8 cellular contexts compared by ENCODE assay signal in genomic region chr19:12938054-12938535, GRCh38. TPM values are rescaled to one million over a fixed set of nuclear protein-coding genes. Genes with fewer than 3 reads are reported as not detected.
DNase-seq lines count a peak whose midpoint lies in the region; FAIRE-seq and TF ChIP-seq lines count a peak whose summit lies in the region.

No MANE protein-coding gene starts in this region.

- H3K4me1 ChIP-seq in esophagus squamous epithelium (peaks cover 24 to 59% (median 28%) of the 10 kb centered on the region in 3 donors), muscle layer of colon (ENCODE audit: insufficient read depth, low read length) (peaks cover 39% of the 10 kb centered on the region)

- TF ChIP-seq POLR2A in esophagus squamous epithelium (IDR thresholded peaks at IDR 0.05): no peak

- H3K27ac ChIP-seq in esophagus squamous epithelium (peak overlapping the region; percentile 95 to 98 (median 97)), muscle layer of colon (ENCODE audit: low read depth, low read length) (peak overlapping the region; percentile 41)

- 1% methylated on average over 17 to 24 of the region's 30 CpGs for WGBS in esophagus squamous epithelium, 2 donors

- H3K27me3 ChIP-seq in esophagus squamous epithelium (no peaks in the 10 kb centered on the region), muscle layer of colon (ENCODE audit: control insufficient read depth in 1 of 2, insufficient read depth in 2 of 2, low read length in 2 of 2) (no peaks in the 10 kb centered on the region)

- peak overlapping the region; percentile 71 for H3K9ac ChIP-seq in muscle layer of colon (ENCODE audit: low read length)

- peaks cover 15 to 37% (median 22%) of the 10 kb centered on the region in 3 donors for H3K36me3 ChIP-seq in esophagus squamous epithelium
- H3K36me3 ChIP-seq in muscle layer of colon (ENCODE audit: insufficient read depth, low read length): peaks cover 34% of the 10 kb centered on the region

- peak; percentile 91 for FAIRE-seq in RCC 7860 (lab: Jason Lieb, UNC)

- intact Hi-C loops in activated T-helper 1 cell treated with anti-CD3 and anti-CD28 coated beads, Interleukin-12 subunit alpha, Interleukin-12 subunit beta, Interleukin-2, Interleukin-4 antibody, amounts not matched to agents 30 ng/mL and 10 ng/mL and 1 ng/mL, durations not matched to agents 14 hours and 24 hours and 36 hours (cut with micrococcal nuclease): loop anchor here (1.0 to 2.0 kb wide), 6 partner anchors 19 to 201 kb away; partner anchors contain the start of genes GCDH, GET3, JUNB and SYCE2
- intact Hi-C loops in esophagus squamous epithelium (cut with DNase I): no loop called here

- H3K27ac Mint-ChIP-seq in activated T-helper 1 cell treated with anti-CD3 and anti-CD28 coated beads, Interleukin-12 subunit alpha, Interleukin-12 subunit beta, Interleukin-2, Interleukin-4 antibody, amounts not matched to agents 30 ng/mL and 10 ng/mL and 1 ng/mL, durations not matched to agents 14 hours and 24 hours and 36 hours: peak overlapping the region; percentile 94

- no peak for TF ChIP-seq CTCF in esophagus squamous epithelium (IDR thresholded peaks at IDR 0.05)

- peak overlapping the region; percentile 100 for H3K4me3 Mint-ChIP-seq in activated T-helper 1 cell treated with anti-CD3 and anti-CD28 coated beads, Interleukin-12 subunit alpha, Interleukin-12 subunit beta, Interleukin-2, Interleukin-4 antibody, amounts not matched to agents 30 ng/mL and 10 ng/mL and 1 ng/mL, durations not matched to agents 14 hours and 24 hours and 36 hours

- DNase-seq in DMS53 treated with DMSO at 0.1 percent for 48 hours (lab: John Stamatoyannopoulos, UW; ENCODE audit: unreplicated experiment) (peak; percentile 91), GOT3 (lab: John Stamatoyannopoulos, UW) (peak; percentile 98), Kasumi-1 (lab: John Stamatoyannopoulos, UW) (peak; percentile 97), RCC 7860 (ENCODE audit: low spot score) (peak; percentile 99), esophagus squamous epithelium (lab: John Stamatoyannopoulos, UW) (peak; percentile 97)
- peak; percentile 100 for DNase-seq in activated T-helper 1 cell treated with anti-CD3 and anti-CD28 coated beads, Interleukin-12 subunit alpha, Interleukin-12 subunit beta, Interleukin-2, Interleukin-4 antibody, amounts not matched to agents 30 ng/mL and 10 ng/mL and 1 ng/mL, durations not matched to agents 14 hours and 24 hours and 36 hours (ENCODE audit: low spot score)
- DNase-seq in stimulated activated CD8-positive, alpha-beta memory T cell treated with anti-CD3 and anti-CD28 coated beads, Interleukin-7, amount 100 ng/mL, for 1 hour (ENCODE audit: low read depth in 2 of 2): peak; percentile 95 to 98

- no peaks in the 10 kb centered on the region for H3K9me3 Mint-ChIP-seq in activated T-helper 1 cell treated with anti-CD3 and anti-CD28 coated beads, Interleukin-12 subunit alpha, Interleukin-12 subunit beta, Interleukin-2, Interleukin-4 antibody, amounts not matched to agents 30 ng/mL and 10 ng/mL and 1 ng/mL, durations not matched to agents 14 hours and 24 hours and 36 hours

- H3K36me3 Mint-ChIP-seq in activated T-helper 1 cell treated with anti-CD3 and anti-CD28 coated beads, Interleukin-12 subunit alpha, Interleukin-12 subunit beta, Interleukin-2, Interleukin-4 antibody, amounts not matched to agents 30 ng/mL and 10 ng/mL and 1 ng/mL, durations not matched to agents 14 hours and 24 hours and 36 hours (ENCODE audit: low read depth): peaks cover 39% of the 10 kb centered on the region

- H3K27me3 Mint-ChIP-seq in activated T-helper 1 cell treated with anti-CD3 and anti-CD28 coated beads, Interleukin-12 subunit alpha, Interleukin-12 subunit beta, Interleukin-2, Interleukin-4 antibody, amounts not matched to agents 30 ng/mL and 10 ng/mL and 1 ng/mL, durations not matched to agents 14 hours and 24 hours and 36 hours (ENCODE audit: insufficient read depth): no peaks in the 10 kb centered on the region

- H3K4me3 ChIP-seq in esophagus squamous epithelium: peak overlapping the region; percentile 95 to 99 (median 98)
- H3K4me3 ChIP-seq in muscle layer of colon (ENCODE audit: low read depth in 1 of 2, low read length in 2 of 2): peak overlapping the region; percentile 55 to 79

- no peaks in the 10 kb centered on the region for H3K9me3 ChIP-seq in esophagus squamous epithelium
- no peaks in the 10 kb centered on the region for H3K9me3 ChIP-seq in muscle layer of colon (ENCODE audit: low read length)

- peaks cover 49% of the 10 kb centered on the region for H3K4me1 Mint-ChIP-seq in activated T-helper 1 cell treated with anti-CD3 and anti-CD28 coated beads, Interleukin-12 subunit alpha, Interleukin-12 subunit beta, Interleukin-2, Interleukin-4 antibody, amounts not matched to agents 30 ng/mL and 10 ng/mL and 1 ng/mL, durations not matched to agents 14 hours and 24 hours and 36 hours (ENCODE audit: low read depth)

RNA-seq across cellular contexts. Expression of gene CALR, which starts 0.3 kb away (rescaled TPM):
- 913 and 933 TPM in 2 replicates for total RNA-seq in activated T-helper 1 cell treated with anti-CD3 and anti-CD28 coated beads, Interleukin-12 subunit alpha, Interleukin-12 subunit beta, Interleukin-2, Interleukin-4 antibody, amounts not matched to agents 30 ng/mL and 10 ng/mL and 1 ng/mL, durations not matched to agents 14 hours and 24 hours and 36 hours
- 100 to 1,000 TPM; 262 to 577 (median 513) TPM for total RNA-seq in esophagus squamous epithelium

RNA-seq across cellular contexts. Expression of gene FARSA, which starts 4.6 kb away (rescaled TPM):
- total RNA-seq in activated T-helper 1 cell treated with anti-CD3 and anti-CD28 coated beads, Interleukin-12 subunit alpha, Interleukin-12 subunit beta, Interleukin-2, Interleukin-4 antibody, amounts not matched to agents 30 ng/mL and 10 ng/mL and 1 ng/mL, durations not matched to agents 14 hours and 24 hours and 36 hours: 217 and 220 TPM in 2 replicates
- total RNA-seq in esophagus squamous epithelium: 10 to 100 TPM; 47.7 to 53.8 (median 51.0) TPM

RNA-seq across cellular contexts. Expression of gene RAD23A, which starts 7.6 kb away (rescaled TPM):
- total RNA-seq in activated T-helper 1 cell treated with anti-CD3 and anti-CD28 coated beads, Interleukin-12 subunit alpha, Interleukin-12 subunit beta, Interleukin-2, Interleukin-4 antibody, amounts not matched to agents 30 ng/mL and 10 ng/mL and 1 ng/mL, durations not matched to agents 14 hours and 24 hours and 36 hours: 197 and 202 TPM in 2 replicates
- total RNA-seq in esophagus squamous epithelium: 10 to 100 TPM; 67.7 to 87.4 (median 82.4) TPM

RNA-seq across cellular contexts. Expression of gene GADD45GIP1, which starts 18.9 kb away (rescaled TPM):
- 32.1 and 33.2 TPM in 2 replicates for total RNA-seq in activated T-helper 1 cell treated with anti-CD3 and anti-CD28 coated beads, Interleukin-12 subunit alpha, Interleukin-12 subunit beta, Interleukin-2, Interleukin-4 antibody, amounts not matched to agents 30 ng/mL and 10 ng/mL and 1 ng/mL, durations not matched to agents 14 hours and 24 hours and 36 hours
- 10 to 100 TPM; 34.4 to 59.7 (median 44.9) TPM for total RNA-seq in esophagus squamous epithelium

RNA-seq across cellular contexts. Expression of gene SYCE2, which starts 19.0 kb away (rescaled TPM):
- total RNA-seq in activated T-helper 1 cell treated with anti-CD3 and anti-CD28 coated beads, Interleukin-12 subunit alpha, Interleukin-12 subunit beta, Interleukin-2, Interleukin-4 antibody, amounts not matched to agents 30 ng/mL and 10 ng/mL and 1 ng/mL, durations not matched to agents 14 hours and 24 hours and 36 hours: 1.9 and 4.1 TPM in 2 replicates
- 1 to 10 TPM in 1 of 4 donors, not detected in 3; 2.2 TPM for total RNA-seq in esophagus squamous epithelium

Comparison
In these comparisons a context has a peak if more than half of its experiments do, and no peak if none do; other contexts are left out.
1. Peak in every context shown above with its lines: DNase-seq, H3K4me3 ChIP-seq and H3K27ac ChIP-seq.